14 cellular contexts compared by ENCODE assay signal in genomic region chr11:9180784-9181183, GRCh38.
DNase-seq lines count a peak whose midpoint lies in the region; ATAC-seq and TF ChIP-seq lines count a peak whose summit lies in the region.
"Had no signal": no experiment of that assay in that cellular context is flagged by ENCODE, and none has a peak within 500 bp of the region (broad histone marks: within the 10 kb centered on the region; RNA-seq: fewer than 3 reads in every experiment).

No MANE protein-coding gene starts in this region.

- ATAC-seq in HG02884 (IDR thresholded peaks at IDR 0.05; ENCODE audit: unreplicated experiment) = no peak

- no peak overlapping the region for H3K56ac ChIP-seq in mesendoderm (ENCODE audit: low read length)

- H3K36me3 ChIP-seq in mesendoderm (ENCODE audit: control insufficient read depth, insufficient read depth, low read length) = no peaks in the 10 kb centered on the region

- H3K79me2 ChIP-seq in mesendoderm (ENCODE audit: control insufficient read depth, insufficient read depth, low read length) = no peaks in the 10 kb centered on the region

- TF ChIP-seq CTCF in AG10803 (conservative IDR thresholded peaks at IDR 0.05; ENCODE audit: low read length) = no peak

- H2BK15ac ChIP-seq in mesendoderm (replicated peaks; ENCODE audit: low read depth) = no peak overlapping the region

- H3K79me1 ChIP-seq in mesendoderm (ENCODE audit: low read length) = peaks cover 1% of the 10 kb centered on the region

- no peak overlapping the region for H4K5ac ChIP-seq in mesendoderm (ENCODE audit: low read length)

- H4K8ac ChIP-seq in mesendoderm (ENCODE audit: low read depth, low read length) = no peak overlapping the region

- no peak overlapping the region for H3K18ac ChIP-seq in mesendoderm (ENCODE audit: low read length)

- H3K4me3 ChIP-seq in AG10803 (ENCODE audit: low read length) (no peak overlapping the region), mesendoderm (ENCODE audit: low read length) (no peak overlapping the region)

- no peak overlapping the region for H3K9ac ChIP-seq in mesendoderm (ENCODE audit: low read length)

- no peak overlapping the region for H2AK5ac ChIP-seq in mesendoderm (ENCODE audit: low read length)

- no peak overlapping the region for H2BK120ac ChIP-seq in mesendoderm (ENCODE audit: low read depth, low read length)

- no peak overlapping the region for H2BK5ac ChIP-seq in mesendoderm (ENCODE audit: low read length)

- no peak overlapping the region for H3K23ac ChIP-seq in mesendoderm (ENCODE audit: low read length)

- no peak overlapping the region for H3K4me2 ChIP-seq in mesendoderm (ENCODE audit: low read length)

- no peaks in the 10 kb centered on the region for H3K27me3 ChIP-seq in mesendoderm (ENCODE audit: insufficient read depth, low read length, poor library complexity)
- H3K27me3 ChIP-seq: BE2C had no signal

- DNase-seq in AG10803 (ENCODE audit: low read depth) (peak; percentile 69), M059J (ENCODE audit: low read depth) (peak; percentile 70), dermis microvascular lymphatic vessel endothelial cell (ENCODE audit: low read depth in 2 of 2) (peak; percentile 42 to 89), mesendoderm (peak; percentile 42), DMS153 (lab: John Stamatoyannopoulos, UW) (no peak), NCI-H1105 (lab: John Stamatoyannopoulos, UW) (no peak)
- DNase-seq in activated naive CD4-positive, alpha-beta T cell treated with Interleukin-2 at 50 U/mL for 16 hours = no peak
- DNase-seq: activated CD4-positive, alpha-beta T cell treated with anti-CD3 and anti-CD28 coated beads for 1 hour; activated CD8-positive, alpha-beta memory T cell treated with anti-CD3 and anti-CD28 coated beads, Interleukin-2, amount 50 U/mL, for 48 hours; activated naive CD4-positive, alpha-beta T cell treated with anti-CD3 and anti-CD28 coated beads for 36 hours; BE2C; erythroblast; occipital lobe had no signal

- no peak overlapping the region for H3K4ac ChIP-seq in mesendoderm (ENCODE audit: low read depth, low read length)

- H3K27ac ChIP-seq in mesendoderm (ENCODE audit: low read depth, low read length) = no peak overlapping the region

- WGBS in mesendoderm (ENCODE audit: extremely low coverage, insufficient coverage, low lambda C conversion rate) = no CpG with 5 or more reads among the region's 4 CpGs

- H3K4me1 ChIP-seq in mesendoderm (ENCODE audit: control insufficient read depth, low read depth, low read length) = peaks cover 10% of the 10 kb centered on the region
- H3K4me1 ChIP-seq: BE2C had no signal

Comparison
In these comparisons a context has a peak if more than half of its experiments do, and no peak if none do; other contexts are left out.
1. DNase-seq: peak in AG10803 (single experiment), M059J (single experiment), dermis microvascular lymphatic vessel endothelial cell (2 of 2) and mesendoderm (single experiment); none in DMS153 (single experiment), NCI-H1105 (single experiment) and activated naive CD4-positive, alpha-beta T cell treated with Interleukin-2 at 50 U/mL for 16 hours (single experiment).